8 cellular contexts compared by ENCODE assay signal in genomic region chrX:46912098-46912672, GRCh38. TPM values are rescaled to one million over a fixed set of nuclear protein-coding genes. Genes with fewer than 3 reads are reported as not detected.
DNase-seq lines count a peak whose midpoint lies in the region; ATAC-seq and TF ChIP-seq lines count a peak whose summit lies in the region.

Gene JADE3 (plus strand): TSS chrX:46912421. CDS start chrX:46984895, 72,474 bp downstream.

- 1% methylated on average over 49 of the region's 71 CpGs; no CpG with 5 or more reads in 1 of the 2 experiments for WGBS in endodermal cell (ENCODE audit: insufficient coverage in 1 of 2, insufficient read length in 1 of 2), 2 experiments

- peak within 1 kb of the TSS; percentile 71 for H3K4me3 Mint-ChIP-seq in activated CD4-positive, alpha-beta T cell treated with anti-CD3 and anti-CD28 coated beads for 36 hours
- peak within 1 kb of the TSS; percentile 90 for H3K4me3 Mint-ChIP-seq in endodermal cell
- peak within 1 kb of the TSS; percentile 80 for H3K4me3 Mint-ChIP-seq in stimulated activated naive CD8-positive, alpha-beta T cell treated with anti-CD3 and anti-CD28 coated beads, Interleukin-15, Interleukin-2, amounts not matched to agents 100 ng/mL and 50 ng/mL, for 24 hours

- H3K9me3 Mint-ChIP-seq in activated CD4-positive, alpha-beta T cell treated with anti-CD3 and anti-CD28 coated beads for 36 hours (ENCODE audit: low read depth) = no peaks in the 10 kb centered on the region
- H3K9me3 Mint-ChIP-seq in endodermal cell = peaks cover 49% of the 10 kb centered on the region
- H3K9me3 Mint-ChIP-seq in stimulated activated naive CD8-positive, alpha-beta T cell treated with anti-CD3 and anti-CD28 coated beads, Interleukin-15, Interleukin-2, amounts not matched to agents 100 ng/mL and 50 ng/mL, for 24 hours = no peaks in the 10 kb centered on the region

- no peaks in the 10 kb centered on the region for H3K27me3 ChIP-seq in endodermal cell (ENCODE audit: control insufficient read depth, insufficient read depth, low read length, poor library complexity, severe bottlenecking)

- no peaks in the 10 kb centered on the region for H3K36me3 ChIP-seq in endodermal cell (ENCODE audit: control insufficient read depth, insufficient read depth, low read length)

- POLR2A ChIA-PET in activated CD4-positive, alpha-beta T cell treated with anti-CD3 and anti-CD28 coated beads for 36 hours (lab: Charles Lee) = no interaction called here

- TF ChIP-seq CTCF in endodermal cell (conservative IDR thresholded peaks at IDR 0.05) = no peak

- H3K27ac ChIP-seq in endodermal cell (ENCODE audit: low read depth, low read length) = peak within 1 kb of the TSS; percentile 38

- CTCF ChIA-PET in activated CD4-positive, alpha-beta T cell treated with anti-CD3 and anti-CD28 coated beads for 36 hours (lab: Charles Lee) = interaction anchor here (1.1 kb wide), 1 partner anchor 8 kb away, joined by 3 read pairs; no protein-coding TSS in a partner anchor

- no peaks in the 10 kb centered on the region for H3K9me3 ChIP-seq in endodermal cell (ENCODE audit: control insufficient read depth, low read length)

- no peaks in the 10 kb centered on the region for H3K36me3 Mint-ChIP-seq in activated CD4-positive, alpha-beta T cell treated with anti-CD3 and anti-CD28 coated beads for 36 hours (ENCODE audit: low read depth)
- no peaks in the 10 kb centered on the region for H3K36me3 Mint-ChIP-seq in endodermal cell (ENCODE audit: low read depth)
- no peaks in the 10 kb centered on the region for H3K36me3 Mint-ChIP-seq in stimulated activated naive CD8-positive, alpha-beta T cell treated with anti-CD3 and anti-CD28 coated beads, Interleukin-15, Interleukin-2, amounts not matched to agents 100 ng/mL and 50 ng/mL, for 24 hours (ENCODE audit: low read depth)

- no peak within 1 kb of the TSS for H3K27ac Mint-ChIP-seq in activated CD4-positive, alpha-beta T cell treated with anti-CD3 and anti-CD28 coated beads for 36 hours
- peak within 1 kb of the TSS; percentile 9 for H3K27ac Mint-ChIP-seq in endodermal cell
- H3K27ac Mint-ChIP-seq in stimulated activated naive CD8-positive, alpha-beta T cell treated with anti-CD3 and anti-CD28 coated beads, Interleukin-15, Interleukin-2, amounts not matched to agents 100 ng/mL and 50 ng/mL, for 24 hours = no peak within 1 kb of the TSS

- ATAC-seq in HG02884 (IDR thresholded peaks at IDR 0.05; ENCODE audit: unreplicated experiment) (peak; percentile 47), HG03039 (IDR thresholded peaks at IDR 0.05; ENCODE audit: unreplicated experiment) (no peak)
- peak; percentile 24 for ATAC-seq in activated CD4-positive, alpha-beta T cell treated with anti-CD3 and anti-CD28 coated beads for 36 hours

- H3K4me1 Mint-ChIP-seq in activated CD4-positive, alpha-beta T cell treated with anti-CD3 and anti-CD28 coated beads for 36 hours = peaks cover 10% of the 10 kb centered on the region
- H3K4me1 Mint-ChIP-seq in endodermal cell = peaks cover 18% of the 10 kb centered on the region
- peaks cover 12% of the 10 kb centered on the region for H3K4me1 Mint-ChIP-seq in stimulated activated naive CD8-positive, alpha-beta T cell treated with anti-CD3 and anti-CD28 coated beads, Interleukin-15, Interleukin-2, amounts not matched to agents 100 ng/mL and 50 ng/mL, for 24 hours (ENCODE audit: low read depth)

- intact Hi-C loops in activated CD4-positive, alpha-beta T cell treated with anti-CD3 and anti-CD28 coated beads for 36 hours (cut with DNase I, micrococcal nuclease) = loop anchor here (2.0 to 5.0 kb wide), 4 partner anchors 67 to 180 kb away; no protein-coding TSS in a partner anchor

- H3K9ac ChIP-seq in endodermal cell (ENCODE audit: extremely low read depth, low read length, poor library complexity, severe bottlenecking) = peak within 1 kb of the TSS; percentile 78

- peaks cover 31% of the 10 kb centered on the region for H3K27me3 Mint-ChIP-seq in activated CD4-positive, alpha-beta T cell treated with anti-CD3 and anti-CD28 coated beads for 36 hours
- H3K27me3 Mint-ChIP-seq in endodermal cell (ENCODE audit: insufficient read depth) = peaks cover 3% of the 10 kb centered on the region
- H3K27me3 Mint-ChIP-seq in stimulated activated naive CD8-positive, alpha-beta T cell treated with anti-CD3 and anti-CD28 coated beads, Interleukin-15, Interleukin-2, amounts not matched to agents 100 ng/mL and 50 ng/mL, for 24 hours = peaks cover 44% of the 10 kb centered on the region

- no peaks in the 10 kb centered on the region for H3K4me1 ChIP-seq in endodermal cell (ENCODE audit: control insufficient read depth, insufficient read depth, low read length)

- peak; percentile 84 for DNase-seq in Daoy (ENCODE audit: low read depth)
- peak; percentile 60 for DNase-seq in NCI-H226
- DNase-seq in activated CD4-positive, alpha-beta T cell treated with anti-CD3 and anti-CD28 coated beads for 36 hours = peak; percentile 47
- peak; percentile 88 for DNase-seq in endodermal cell
- peak; percentile 50 for DNase-seq in medulla oblongata (ENCODE audit: extremely low spot score)

- H3K4me3 ChIP-seq in endodermal cell (ENCODE audit: low read length) = peak within 1 kb of the TSS; percentile 90

RNA-seq across cellular contexts. Expression of gene JADE3, which starts in this region (rescaled TPM):
- total RNA-seq in Daoy (2014; rRNA removed; shearing (Covaris generic)) = 9.7 and 15.8 TPM in 2 replicates
- total RNA-seq in activated CD4-positive, alpha-beta T cell treated with anti-CD3 and anti-CD28 coated beads for 36 hours = 1 to 10 TPM; 1.5 to 2.7 TPM
- 10 to 100 TPM; 26.4 to 31.3 TPM for total RNA-seq in endodermal cell
- polyA plus RNA-seq in endodermal cell (2013, experiment 1 of 2) = 15.4 TPM
- polyA plus RNA-seq in endodermal cell (2013, experiment 2 of 2) = 15.9 TPM
